20 cellular contexts compared by ENCODE assay signal in genomic region chr20:16944753-16945152, GRCh38.
A peak's percentile ranks its signal among the peaks of the same experiment; 100 is the strongest.
DNase-seq lines count a peak whose midpoint lies in the region; ATAC-seq, FAIRE-seq and TF ChIP-seq lines count a peak whose summit lies in the region.
"Had no signal": no experiment of that assay in that cellular context is flagged by ENCODE, and none has a peak within 500 bp of the region (broad histone marks: within the 10 kb centered on the region; RNA-seq: fewer than 3 reads in every experiment).

No MANE protein-coding gene starts in this region.

- H3K79me1 ChIP-seq in H1 (ENCODE audit: low read depth, low read length), result no peaks in the 10 kb centered on the region

- H3K36me3 ChIP-seq in H1 (ENCODE audit: control insufficient read depth in 2 of 4, insufficient read depth in 4 of 4, low read length in 3 of 4) (no peaks in the 10 kb centered on the region; a peak in 1 of 8 replicates), mesodermal cell (ENCODE audit: control insufficient read depth, insufficient read depth, low read length) (no peaks in the 10 kb centered on the region), smooth muscle cell (ENCODE audit: low read depth) (no peaks in the 10 kb centered on the region)
- H3K36me3 ChIP-seq: BLaER1 had no signal

- POLR2A ChIA-PET in H1 (lab: Charles Lee; ENCODE audit: partially characterized antibody), result no interaction called here

- no peak overlapping the region for H2AK5ac ChIP-seq in H1 (ENCODE audit: low read depth, low read length)

- no peak for TF ChIP-seq POLR2A in H1 (IDR thresholded peaks at IDR 0.05; ENCODE audit: control extremely low read depth in 1 of 2, low read depth in 2 of 2, low read length in 2 of 2)

- H3K27ac ChIP-seq in H1 (ENCODE audit: low read depth, low read length) (no peak overlapping the region), mesodermal cell (ENCODE audit: low read depth, low read length, severe bottlenecking) (peak overlapping the region; percentile 83), smooth muscle cell (ENCODE audit: low read depth) (peak overlapping the region; percentile 74)
- H3K27ac ChIP-seq: BLaER1, HL-60 had no signal

- H4K5ac ChIP-seq in H1 (ENCODE audit: insufficient read length, low read depth, low read length), result no peak overlapping the region

- H3K56ac ChIP-seq in H1 (replicated peaks; ENCODE audit: insufficient read length, low read depth, low read length), result no peak overlapping the region

- peak overlapping the region; percentile 40; the same call in 1 of the 2 replicates for H2BK12ac ChIP-seq in H1 (ENCODE audit: low read depth, low read length)

- H2AFZ ChIP-seq in H1 (ENCODE audit: low read length) (0 out of 2 replicates have a peak overlapping the region, but pooled peaks have one; percentile 87), smooth muscle cell (ENCODE audit: low read depth) (no peak overlapping the region)

- no peak overlapping the region for H2BK120ac ChIP-seq in H1 (replicated peaks; ENCODE audit: low read depth, low read length)

- no peak for TF ChIP-seq RAD21 in H1 (IDR thresholded peaks at IDR 0.05 in 1 of 2, conservative IDR thresholded peaks at IDR 0.05 in 1 of 2; ENCODE audit: low read depth in 2 of 2, low read length in 2 of 2)

- no peak overlapping the region for H3K23ac ChIP-seq in H1 (ENCODE audit: insufficient read length)

- WGBS in H1 (ENCODE audit: extremely low coverage in 1 of 2, insufficient coverage in 1 of 2, insufficient read length in 1 of 2, insufficient replicate concordance in 2 of 2, low coverage in 1 of 2, low lambda C conversion rate in 2 of 2, missing lambda C conversion rate in 1 of 2), 2 experiments, result 43% methylated on average over 2 of the region's 2 CpGs; no CpG with 5 or more reads in 1 of the 2 experiments
- 20% methylated on average over 1 of the region's 2 CpGs; no CpG with 5 or more reads in 1 of the 2 experiments for WGBS in mesodermal cell (ENCODE audit: insufficient coverage in 2 of 2), 2 experiments
- 5% methylated on average over 2 of the region's 2 CpGs for WGBS in smooth muscle cell (ENCODE audit: low lambda C conversion rate)

- H3K14ac ChIP-seq in H1 (ENCODE audit: insufficient read length), result no peak overlapping the region

- H3K4me2 ChIP-seq in H1 (ENCODE audit: insufficient read depth in 1 of 2, low read depth in 2 of 2, low read length in 2 of 2) (peak overlapping the region in 1 of 2 experiments; percentile 26; a peak in 1 of 4 replicates), smooth muscle cell (peak overlapping the region; percentile 70)
- H3K4me2 ChIP-seq: BLaER1 had no signal

- H3K27me3 ChIP-seq in H1 (replicated peaks in 1 of 4; ENCODE audit: control insufficient read depth in 3 of 4, extremely low read depth in 1 of 4, insufficient read depth in 3 of 4, low read length in 3 of 4) (no peaks in the 10 kb centered on the region), smooth muscle cell (ENCODE audit: low read depth) (no peaks in the 10 kb centered on the region)
- H3K27me3 ChIP-seq: BLaER1 had no signal

- CTCF ChIA-PET in H1 (lab: Charles Lee; ENCODE audit: partially characterized antibody), result no interaction called here

- no peak for ATAC-seq in HG02973 (IDR thresholded peaks at IDR 0.05; ENCODE audit: unreplicated experiment)

- no peak overlapping the region for H4K8ac ChIP-seq in H1 (ENCODE audit: extremely low read depth, insufficient read depth, low read length)

- H2BK20ac ChIP-seq in H1 (ENCODE audit: low read length), result no peak overlapping the region

- no peaks in the 10 kb centered on the region for H3K23me2 ChIP-seq in H1 (ENCODE audit: low read depth, low read length)

- H3K4me3 ChIP-seq in H1 (ENCODE audit: extremely low read depth in 1 of 4, insufficient read depth in 2 of 4, low read depth in 3 of 4, low read length in 4 of 4), result no peak overlapping the region
- no peak overlapping the region for H3K4me3 ChIP-seq in mesodermal cell (ENCODE audit: extremely low read depth, insufficient read depth, low read length, poor library complexity, severe bottlenecking)
- no peak overlapping the region for H3K4me3 ChIP-seq in smooth muscle cell
- H3K4me3 ChIP-seq: BLaER1 had no signal

- H3K79me2 ChIP-seq in H1 (ENCODE audit: control insufficient read depth in 1 of 2, insufficient read depth in 2 of 2, low read length in 2 of 2) (no peaks in the 10 kb centered on the region), smooth muscle cell (ENCODE audit: low read depth) (no peaks in the 10 kb centered on the region)

- H2BK15ac ChIP-seq in H1 (ENCODE audit: low read length), result no peak overlapping the region

- no peak for TF ChIP-seq CTCF in H1 (IDR thresholded peaks at IDR 0.05; ENCODE audit: control extremely low read depth in 1 of 3, insufficient read depth in 1 of 3, low read depth in 1 of 3, low read length in 3 of 3)
- TF ChIP-seq CTCF in smooth muscle cell (IDR thresholded peaks at IDR 0.05; ENCODE audit: borderline replicate concordance, insufficient read depth, poor library complexity, severe bottlenecking), result no peak

- H3F3A ChIP-seq in smooth muscle cell (ENCODE audit: low read depth), result peaks cover 3% of the 10 kb centered on the region

- no peak overlapping the region for H4K91ac ChIP-seq in H1 (replicated peaks; ENCODE audit: insufficient read length, low read length)

- no peak for TF ChIP-seq EP300 in H1 (IDR thresholded peaks at IDR 0.05; ENCODE audit: borderline replicate concordance in 1 of 2, low read depth in 2 of 2, low read length in 2 of 2)

- no peak overlapping the region; the same call in 1 of the 2 replicates for H3K18ac ChIP-seq in H1 (ENCODE audit: extremely low read depth, low read length)

- H2BK5ac ChIP-seq in H1 (ENCODE audit: low read depth, low read length), result no peak overlapping the region

- no peak overlapping the region; a peak in 1 of 7 replicates for H3K9ac ChIP-seq in H1 (replicated peaks in 1 of 4; ENCODE audit: extremely low read depth in 1 of 4, low read depth in 3 of 4, low read length in 3 of 4)
- peak overlapping the region; percentile 14 for H3K9ac ChIP-seq in smooth muscle cell (ENCODE audit: low read depth)
- H3K9ac ChIP-seq: BLaER1 had no signal

- no peak overlapping the region for H3K4ac ChIP-seq in H1 (replicated peaks; ENCODE audit: insufficient read length, low read depth, low read length)

- peaks cover 0 to 14% (median 11%) of the 10 kb centered on the region in 4 experiments; a peak in 3 of 7 replicates for H3K4me1 ChIP-seq in H1 (replicated peaks in 1 of 4; ENCODE audit: control insufficient read depth in 3 of 4, insufficient read depth in 4 of 4, low read length in 3 of 4)
- H3K4me1 ChIP-seq in mesodermal cell (ENCODE audit: control insufficient read depth, insufficient read depth, low read length, poor library complexity, severe bottlenecking), result peaks cover 11% of the 10 kb centered on the region
- H3K4me1 ChIP-seq in smooth muscle cell (ENCODE audit: low read depth), result peaks cover 13% of the 10 kb centered on the region
- H3K4me1 ChIP-seq: BLaER1 had no signal

- DNase-seq in NCI-H82 (lab: John Stamatoyannopoulos, UW) (peak; percentile 15), NCI-H82 treated with DMSO at 0.1 percent for 48 hours (lab: John Stamatoyannopoulos, UW; ENCODE audit: unreplicated experiment) (no peak), H1 (ENCODE audit: low read depth in 1 of 2, low spot score in 2 of 2) (no peak), smooth muscle cell (lab: John Stamatoyannopoulos, UW; ENCODE audit: unreplicated experiment) (no peak), NCI-H2107 treated with DMSO at 0.1 percent for 48 hours (lab: John Stamatoyannopoulos, UW; ENCODE audit: unreplicated experiment) (no peak), NCI-H2081 (lab: John Stamatoyannopoulos, UW) (no peak)
- DNase-seq: 8988T, GF-D8, H7, NCI-H1930, NCI-H2171 treated with DMSO at 0.1 percent for 48 hours, NCI-H524, SIG-M5 had no signal

- FAIRE-seq in H1 (lab: Jason Lieb, UNC), result peak; percentile 28
- FAIRE-seq: GM12891, GM18507, HTR-8/SVneo had no signal

- H3K9me3 ChIP-seq in H1 (ENCODE audit: insufficient read depth in 2 of 2, low read depth in 1 of 2, low read length in 1 of 2) (peaks cover 0 to 4% of the 10 kb centered on the region in 2 experiments; a peak in 1 of 4 replicates), mesodermal cell (ENCODE audit: control insufficient read depth, low read length) (peaks cover 7% of the 10 kb centered on the region), smooth muscle cell (replicated peaks; ENCODE audit: low read depth) (no peaks in the 10 kb centered on the region)

- H4K20me1 ChIP-seq in H1 (replicated peaks in 1 of 2; ENCODE audit: control insufficient read depth in 1 of 2, insufficient read depth in 2 of 2, low read length in 2 of 2) (no peaks in the 10 kb centered on the region), smooth muscle cell (ENCODE audit: low read depth) (no peaks in the 10 kb centered on the region)
- H4K20me1 ChIP-seq: BLaER1 had no signal

TF ChIP-seq in H1, 55 proteins besides CTCF, POLR2A, EP300 and RAD21 (continues in another document):
- TF ChIP-seq SIN3A (conservative IDR thresholded peaks at IDR 0.05 in 1 of 2, IDR thresholded peaks at IDR 0.05 in 1 of 2; ENCODE audit: low read depth in 1 of 2, low read length in 2 of 2) (no peak), HDAC6 (IDR thresholded peaks at IDR 0.05; ENCODE audit: low read depth, low read length) (no peak), CEBPB (IDR thresholded peaks at IDR 0.05; ENCODE audit: low read depth, low read length) (no peak), RFX5 (IDR thresholded peaks at IDR 0.05; ENCODE audit: borderline replicate concordance, low read depth, low read length) (no peak), NRF1 (IDR thresholded peaks at IDR 0.05; ENCODE audit: low read depth, low read length) (no peak), CTBP2 (IDR thresholded peaks at IDR 0.05; ENCODE audit: borderline replicate concordance, insufficient read depth, insufficient read length, low read length) (no peak), BCL11A (IDR thresholded peaks at IDR 0.05; ENCODE audit: low read depth in 2 of 2, low read length in 2 of 2) (no peak), FOSL1 (IDR thresholded peaks at IDR 0.05; ENCODE audit: insufficient read depth, low read depth, low read length) (no peak)
